Comparison of ENCODE assay signal across 15 cellular contexts in the genomic region with DNA sequence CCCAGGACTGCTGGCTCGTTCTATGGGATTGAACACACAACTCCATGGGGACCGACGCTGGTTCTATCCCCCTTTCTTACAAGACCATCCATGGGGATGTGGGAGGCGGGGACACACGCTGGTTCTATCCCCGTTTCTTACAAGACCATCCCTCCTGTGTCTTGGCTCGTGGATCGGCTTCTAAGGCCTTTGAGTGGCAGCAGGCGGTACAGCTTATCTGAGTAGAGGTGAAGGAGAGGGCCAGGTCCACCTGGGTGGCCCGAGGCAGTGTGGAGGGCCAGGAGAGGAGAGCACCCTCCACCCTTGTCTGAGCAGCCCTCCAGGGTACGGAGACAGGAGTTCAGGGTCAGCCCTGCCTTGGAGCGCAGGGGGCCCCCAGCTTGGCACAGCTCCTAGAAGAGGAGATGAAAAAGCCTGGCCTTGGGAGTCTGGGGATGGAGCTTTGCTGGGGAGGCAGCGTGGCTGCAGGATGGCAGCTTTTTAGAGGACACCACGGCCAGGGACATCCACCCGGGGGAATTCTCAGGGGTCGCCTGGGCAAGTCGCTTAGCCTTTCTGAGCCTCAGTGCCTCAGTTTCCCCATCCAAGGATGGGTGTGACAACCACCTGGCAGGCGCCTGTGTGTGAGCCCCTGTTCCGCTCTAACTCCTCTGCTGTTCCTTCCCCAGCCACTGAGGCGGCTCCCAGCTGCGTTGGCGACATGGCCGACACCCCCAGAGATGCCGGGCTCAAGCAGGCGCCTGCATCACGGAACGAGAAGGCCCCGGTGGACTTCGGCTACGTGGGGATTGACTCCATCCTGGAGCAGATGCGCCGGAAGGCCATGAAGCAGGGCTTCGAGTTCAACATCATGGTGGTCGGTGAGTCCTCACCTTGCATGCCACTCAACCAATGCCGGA.
DNase-seq lines count a peak whose midpoint lies in the region; ATAC-seq and TF ChIP-seq lines count a peak whose summit lies in the region.
"Had no signal": no experiment of that assay in that cellular context is flagged by ENCODE, and none has a peak within 500 bp of the region (broad histone marks: within the 10 kb centered on the region; RNA-seq: fewer than 3 reads in every experiment).

No MANE protein-coding gene starts in this region.

- H4K5ac ChIP-seq in IMR-90 (ENCODE audit: low read depth, low read length) = no peak overlapping the region

- DNase-seq in activated CD4-positive, alpha-beta T cell treated with anti-CD3 and anti-CD28 coated beads, Interleukin-2, amount 10 ng/mL, durations not matched to agents 24 days and 14 days = no peak
- no peak for DNase-seq in activated CD4-positive, alpha-beta T cell treated with anti-CD3 and anti-CD28 coated beads for 48 hours
- DNase-seq in IMR-90 (no peak), esophagus squamous epithelium (lab: John Stamatoyannopoulos, UW) (no peak), trophoblast cell (no peak), uterus (no peak), DMS 273 treated with DMSO at 0.1 percent for 48 hours (lab: John Stamatoyannopoulos, UW) (no peak)
- DNase-seq: brain microvascular endothelial cell; foreskin keratinocyte; GF-D8; KG1; midbrain; NCI-H1417; stimulated activated CD4-positive, alpha-beta T cell treated with anti-CD3 and anti-CD28 coated beads, Interleukin-4, amount 100 ng/mL, for 1 hour had no signal

- H2AFZ ChIP-seq in IMR-90 (replicated peaks; ENCODE audit: low read length, poor library complexity) = peak overlapping the region; percentile 23
- no peak overlapping the region for H2AFZ ChIP-seq in trophoblast cell (ENCODE audit: insufficient read depth, low read length, poor library complexity)

- no peak overlapping the region for H2BK20ac ChIP-seq in IMR-90 (ENCODE audit: low read depth, low read length)

- H2BK120ac ChIP-seq in IMR-90 (ENCODE audit: low read depth, low read length) (no peak overlapping the region), trophoblast cell (ENCODE audit: insufficient read depth, low read length, poor library complexity) (no peak overlapping the region)

- H3K4me2 ChIP-seq in IMR-90 (ENCODE audit: low read depth, low read length) = no peak overlapping the region
- no peak overlapping the region for H3K4me2 ChIP-seq in trophoblast cell (ENCODE audit: low read length)

- in situ Hi-C loops in IMR-90 (cut with MboI; ENCODE audit: low sequenced_read_pairs) = no loop called here

- CTCF ChIA-PET in IMR-90 (lab: Yijun Ruan, JAX) = no interaction called here

- ATAC-seq in IMR-90 (ENCODE audit: low read depth) (no peak), HG03025 (IDR thresholded peaks at IDR 0.05; ENCODE audit: low FRiP score, unreplicated experiment) (no peak)
- ATAC-seq: foreskin keratinocyte had no signal

- TF ChIP-seq RAD21 in IMR-90 (IDR thresholded peaks at IDR 0.05; ENCODE audit: low read length) = no peak

- H3K56ac ChIP-seq in IMR-90 (ENCODE audit: extremely low read depth, insufficient read depth, low read length) = no peak overlapping the region

- POLR2A ChIA-PET in IMR-90 (lab: Charles Lee; ENCODE audit: unreplicated experiment) = no interaction called here

- H3K9me3 Mint-ChIP-seq in activated CD4-positive, alpha-beta T cell treated with anti-CD3 and anti-CD28 coated beads, Interleukin-2, amount 10 ng/mL, durations not matched to agents 24 days and 14 days = no peaks in the 10 kb centered on the region

- H2BK5ac ChIP-seq in IMR-90 (ENCODE audit: low read depth, low read length, poor library complexity, severe bottlenecking) (no peak overlapping the region), trophoblast cell (ENCODE audit: low read depth, low read length, poor library complexity) (no peak overlapping the region)

- no peak overlapping the region for H4K12ac ChIP-seq in trophoblast cell (ENCODE audit: low read depth, low read length)

- H3K36me3 Mint-ChIP-seq in activated CD4-positive, alpha-beta T cell treated with anti-CD3 and anti-CD28 coated beads, Interleukin-2, amount 10 ng/mL, durations not matched to agents 24 days and 14 days (ENCODE audit: low read depth) = peaks cover 37% of the 10 kb centered on the region

- H3K4me1 ChIP-seq in IMR-90 (ENCODE audit: control insufficient read depth, insufficient read depth, low read length) (peaks cover 29% of the 10 kb centered on the region), esophagus squamous epithelium (peaks cover 33 to 70% (median 48%) of the 10 kb centered on the region in 3 donors), trophoblast cell (ENCODE audit: control insufficient read depth in 1 of 2, insufficient read depth in 2 of 2, low read length in 2 of 2) (peaks cover 26 to 27% of the 10 kb centered on the region in 2 experiments), uterus (peaks cover 7 to 35% of the 10 kb centered on the region in 2 donors)

- H3K27ac ChIP-seq in IMR-90 (ENCODE audit: insufficient read depth, low read length) = no peak overlapping the region
- H3K27ac ChIP-seq in esophagus squamous epithelium = peak overlapping the region; percentile 31 to 91 (median 86)
- H3K27ac ChIP-seq in trophoblast cell (ENCODE audit: low read depth, low read length) = no peak overlapping the region
- no peak overlapping the region for H3K27ac ChIP-seq in uterus
- H3K27ac ChIP-seq: brain microvascular endothelial cell, foreskin keratinocyte had no signal

- H3K9me1 ChIP-seq in IMR-90 (ENCODE audit: insufficient read depth, low read length) = peaks cover 30% of the 10 kb centered on the region

- TF ChIP-seq POLR2A in IMR-90 (IDR thresholded peaks at IDR 0.05; ENCODE audit: low read depth, low read length) (no peak), esophagus squamous epithelium (IDR thresholded peaks at IDR 0.05) (no peak), uterus (IDR thresholded peaks at IDR 0.05) (no peak)

- no peak overlapping the region for H2AK5ac ChIP-seq in IMR-90 (ENCODE audit: low read depth, low read length)
- no peak overlapping the region for H2AK5ac ChIP-seq in trophoblast cell (ENCODE audit: low read length)

- H3K9me3 ChIP-seq in IMR-90 (ENCODE audit: control insufficient read depth, insufficient read depth, low read length) = no peaks in the 10 kb centered on the region
- no peaks in the 10 kb centered on the region for H3K9me3 ChIP-seq in esophagus squamous epithelium
- peaks cover 7% of the 10 kb centered on the region for H3K9me3 ChIP-seq in trophoblast cell (ENCODE audit: insufficient read depth, low read depth, low read length)
- H3K9me3 ChIP-seq in uterus = no peaks in the 10 kb centered on the region

- H2AK9ac ChIP-seq in IMR-90 (replicated peaks; ENCODE audit: low read depth, low read length, poor library complexity) = peak overlapping the region; percentile 9

- H3K79me1 ChIP-seq in IMR-90 (ENCODE audit: low read depth in 1 of 2, low read length in 2 of 2) = peaks cover 39 to 97% of the 10 kb centered on the region in 2 experiments
- peaks cover 19% of the 10 kb centered on the region for H3K79me1 ChIP-seq in trophoblast cell (ENCODE audit: low read length)

- H3K36me3 ChIP-seq in IMR-90 (ENCODE audit: control insufficient read depth, insufficient read depth, low read length) (peaks cover 27% of the 10 kb centered on the region), esophagus squamous epithelium (peaks cover 9 to 29% (median 21%) of the 10 kb centered on the region in 3 donors), trophoblast cell (ENCODE audit: control insufficient read depth in 1 of 2, insufficient read depth in 2 of 2, low read length in 2 of 2) (peaks cover 26 to 34% of the 10 kb centered on the region in 2 experiments), uterus (no peaks in the 10 kb centered on the region)

- H3K4ac ChIP-seq in IMR-90 (ENCODE audit: low read depth, low read length) = no peak overlapping the region
- H3K4ac ChIP-seq in trophoblast cell (ENCODE audit: low read depth, low read length) = peak overlapping the region; percentile 22

- H2BK15ac ChIP-seq in IMR-90 (ENCODE audit: low read depth, low read length) = no peak overlapping the region

- H4K8ac ChIP-seq in IMR-90 (ENCODE audit: low read depth in 2 of 2, low read length in 2 of 2) = no peak overlapping the region
- H4K8ac ChIP-seq in trophoblast cell (ENCODE audit: low read depth, low read length) = no peak overlapping the region

- no peak overlapping the region for H4K91ac ChIP-seq in IMR-90 (ENCODE audit: insufficient read depth, low read depth, low read length)
- H4K91ac ChIP-seq in trophoblast cell (ENCODE audit: low read depth, low read length) = no peak overlapping the region

- dilution Hi-C loops in IMR-90 (cut with HindIII; ENCODE audit: low sequenced_read_pairs, unreplicated experiment) = no loop called here

- H3K4me3 ChIP-seq in IMR-90 (ENCODE audit: insufficient read depth, low read depth, low read length) = no peak overlapping the region
- H3K4me3 ChIP-seq in esophagus squamous epithelium = no peak overlapping the region
- no peak overlapping the region for H3K4me3 ChIP-seq in trophoblast cell (ENCODE audit: low read depth, low read length)
- H3K4me3 ChIP-seq in uterus = no peak overlapping the region

- BruUV-seq in IMR-90 (replicated peaks; lab: Mats Ljungman, UMichigan) = no TSS peak

- H3K4me3 Mint-ChIP-seq in activated CD4-positive, alpha-beta T cell treated with anti-CD3 and anti-CD28 coated beads, Interleukin-2, amount 10 ng/mL, durations not matched to agents 24 days and 14 days = no peak overlapping the region

- H3K27me3 ChIP-seq in IMR-90 (ENCODE audit: control insufficient read depth, insufficient read depth, low read length) = no peaks in the 10 kb centered on the region
- peaks cover 0 to 3% (median 0%) of the 10 kb centered on the region in 4 donors for H3K27me3 ChIP-seq in esophagus squamous epithelium
- H3K27me3 ChIP-seq in trophoblast cell (ENCODE audit: insufficient read depth, low read length) = no peaks in the 10 kb centered on the region
- H3K27me3 ChIP-seq in uterus = no peaks in the 10 kb centered on the region
- H3K27me3 ChIP-seq: brain microvascular endothelial cell, foreskin keratinocyte had no signal

- H3K27me3 Mint-ChIP-seq in activated CD4-positive, alpha-beta T cell treated with anti-CD3 and anti-CD28 coated beads, Interleukin-2, amount 10 ng/mL, durations not matched to agents 24 days and 14 days = no peaks in the 10 kb centered on the region

- H4K20me1 ChIP-seq in IMR-90 (ENCODE audit: insufficient read depth, low read length) = peaks cover 100% of the 10 kb centered on the region

- WGBS in IMR-90 (ENCODE audit: extremely low coverage in 2 of 2, insufficient read length in 1 of 2), 2 experiments = 90% methylated on average over 19 of the region's 35 CpGs; no CpG with 5 or more reads in 1 of the 2 experiments
- whole genome bisulfite sequencing in esophagus squamous epithelium, 2 donors = 86 to 92% methylated on average over 2 to 8 of the region's 35 CpGs
- no CpG with 5 or more reads among the region's 35 CpGs for WGBS in trophoblast cell (ENCODE audit: extremely low coverage, insufficient coverage, insufficient read length)

- intact Hi-C loops in activated CD4-positive, alpha-beta T cell treated with anti-CD3 and anti-CD28 coated beads, Interleukin-2, amount 10 ng/mL, durations not matched to agents 24 days and 14 days (cut with micrococcal nuclease) = no loop called here
- intact Hi-C loops in IMR-90 (cut with micrococcal nuclease) = no loop called here
- intact Hi-C loops in esophagus squamous epithelium (cut with DNase I) = no loop called here
- intact Hi-C loops in uterus (cut with DNase I; ENCODE audit: low total_unique reads) = no loop called here

- H3K23ac ChIP-seq in IMR-90 (ENCODE audit: low read depth, low read length) = no peak overlapping the region
- no peak overlapping the region for H3K23ac ChIP-seq in trophoblast cell (ENCODE audit: low read length)

- H2BK12ac ChIP-seq in trophoblast cell (ENCODE audit: low read length) = no peak overlapping the region

- peak overlapping the region; percentile 59 for H3K27ac Mint-ChIP-seq in activated CD4-positive, alpha-beta T cell treated with anti-CD3 and anti-CD28 coated beads, Interleukin-2, amount 10 ng/mL, durations not matched to agents 24 days and 14 days

- H3K4me1 Mint-ChIP-seq in activated CD4-positive, alpha-beta T cell treated with anti-CD3 and anti-CD28 coated beads, Interleukin-2, amount 10 ng/mL, durations not matched to agents 24 days and 14 days = peaks cover 24% of the 10 kb centered on the region

- H3K14ac ChIP-seq in IMR-90 (replicated peaks; ENCODE audit: low read depth, low read length) (no peak overlapping the region), trophoblast cell (ENCODE audit: low read length) (no peak overlapping the region)

- no peak overlapping the region for H3K9ac ChIP-seq in IMR-90 (ENCODE audit: low read depth, low read length)
- no peak overlapping the region for H3K9ac ChIP-seq in trophoblast cell (ENCODE audit: low read length)

- H3K18ac ChIP-seq in IMR-90 (ENCODE audit: low read depth, low read length) (no peak overlapping the region), trophoblast cell (ENCODE audit: low read length) (no peak overlapping the region)

- TF ChIP-seq CTCF in IMR-90 (conservative IDR thresholded peaks at IDR 0.05; ENCODE audit: low read depth, low read length) = no peak
- no peak for TF ChIP-seq CTCF in esophagus squamous epithelium (IDR thresholded peaks at IDR 0.05)
- TF ChIP-seq CTCF in uterus (IDR thresholded peaks at IDR 0.05) = no peak

- H3K79me2 ChIP-seq in trophoblast cell (ENCODE audit: control insufficient read depth, insufficient read depth, low read length, poor library complexity) = peaks cover 20% of the 10 kb centered on the region

Comparison
In these comparisons a context has a peak if more than half of its experiments do, and no peak if none do; other contexts are left out.
1. H3K27ac ChIP-seq: peak in esophagus squamous epithelium (4 of 4); none in IMR-90 (single experiment), trophoblast cell (single experiment) and uterus (0 of 2).